In genomic region chr3:195548046-195548445, GRCh38 we compare ENCODE assay signal across 17 cellular contexts. TPM values are rescaled to one million over a fixed set of nuclear protein-coding genes. Genes with fewer than 3 reads are reported as not detected.
A peak's percentile ranks its signal among the peaks of the same experiment; 100 is the strongest.
DNase-seq lines count a peak whose midpoint lies in the region; ATAC-seq and TF ChIP-seq lines count a peak whose summit lies in the region.
"Had no signal": no experiment of that assay in that cellular context is flagged by ENCODE, and none has a peak within 500 bp of the region (broad histone marks: within the 10 kb centered on the region; RNA-seq: fewer than 3 reads in every experiment).

No MANE protein-coding gene starts in this region.

- no peak overlapping the region for H3K23ac ChIP-seq in H9 (ENCODE audit: insufficient read length, low read depth, low read length)

- no peak overlapping the region for H4K8ac ChIP-seq in H9 (replicated peaks; ENCODE audit: insufficient read length, low read depth, low read length)

- intact Hi-C loops in activated CD4-positive, alpha-beta T cell treated with anti-CD3 and anti-CD28 coated beads, Interleukin-2, amount 10 ng/mL, durations not matched to agents 24 days and 14 days (cut with micrococcal nuclease): loop anchor here (10.0 kb wide), 1 partner anchor 1063 kb away; the partner anchor contains the start of gene ATP13A3
- intact Hi-C loops in activated T-helper 2 cell treated with anti-CD3 and anti-CD28 coated beads, Interferon-gamma antibody, Interleukin-2, Interleukin-4, amounts not matched to agents 10 μg/mL and 5 μg/mL and 100 μg/mL, durations not matched to agents 14 hours and 24 hours and 36 hours (cut with micrococcal nuclease): no loop called here
- intact Hi-C loops in mucosa of descending colon (cut with DNase I, micrococcal nuclease): no loop called here

- no peak overlapping the region for H3K27ac ChIP-seq in H9 (ENCODE audit: insufficient read length, low read depth, low read length)
- H3K27ac ChIP-seq: pancreas, stomach had no signal

- no peak overlapping the region for H3K56ac ChIP-seq in H9 (ENCODE audit: insufficient read length, low read depth, low read length)

- H3T11ph ChIP-seq in H9 (ENCODE audit: low read length): no peak overlapping the region

- H3K18ac ChIP-seq in H9 (ENCODE audit: insufficient read length, low read depth, low read length): no peak overlapping the region

- peaks cover 4% of the 10 kb centered on the region for H3K23me2 ChIP-seq in H9 (ENCODE audit: insufficient read length, low read depth, low read length, poor library complexity, severe bottlenecking)

- TF ChIP-seq CTCF in H9 (conservative IDR thresholded peaks at IDR 0.05): no peak
- TF ChIP-seq CTCF in nephron (IDR thresholded peaks at IDR 0.05; ENCODE audit: unreplicated experiment in 3 of 3): no peak
- TF ChIP-seq CTCF in mucosa of descending colon (IDR thresholded peaks at IDR 0.05): no peak

- H3K9me3 Mint-ChIP-seq in activated CD4-positive, alpha-beta T cell treated with anti-CD3 and anti-CD28 coated beads, Interleukin-2, amount 10 ng/mL, durations not matched to agents 24 days and 14 days: no peaks in the 10 kb centered on the region
- no peaks in the 10 kb centered on the region for H3K9me3 Mint-ChIP-seq in H9
- H3K9me3 Mint-ChIP-seq in activated T-helper 2 cell treated with anti-CD3 and anti-CD28 coated beads, Interferon-gamma antibody, Interleukin-2, Interleukin-4, amounts not matched to agents 10 μg/mL and 5 μg/mL and 100 μg/mL, durations not matched to agents 14 hours and 24 hours and 36 hours: no peaks in the 10 kb centered on the region
- H3K9me3 Mint-ChIP-seq in nephron: no peaks in the 10 kb centered on the region

- peak overlapping the region; percentile 52 for H3K4me3 Mint-ChIP-seq in activated CD4-positive, alpha-beta T cell treated with anti-CD3 and anti-CD28 coated beads, Interleukin-2, amount 10 ng/mL, durations not matched to agents 24 days and 14 days
- H3K4me3 Mint-ChIP-seq in H9: peak overlapping the region; percentile 7 to 21; a peak in 3 of 5 replicates
- H3K4me3 Mint-ChIP-seq in activated T-helper 2 cell treated with anti-CD3 and anti-CD28 coated beads, Interferon-gamma antibody, Interleukin-2, Interleukin-4, amounts not matched to agents 10 μg/mL and 5 μg/mL and 100 μg/mL, durations not matched to agents 14 hours and 24 hours and 36 hours (ENCODE audit: low read depth): no peak overlapping the region
- peak overlapping the region in 2 of 3 experiments; percentile 15 to 49 for H3K4me3 Mint-ChIP-seq in nephron

- peaks cover 6% of the 10 kb centered on the region; the same call in 1 of the 2 replicates for H3K4me1 ChIP-seq in H9 (ENCODE audit: insufficient read depth, low read length)
- H3K4me1 ChIP-seq in mucosa of descending colon (ENCODE audit: low read depth): peaks cover 32% of the 10 kb centered on the region

- H2BK20ac ChIP-seq in H9 (ENCODE audit: low read depth, low read length, poor library complexity, severe bottlenecking): no peak overlapping the region

- H3K27me3 ChIP-seq in H9 (ENCODE audit: insufficient read depth, low read length): no peaks in the 10 kb centered on the region; the same call in 1 of the 2 replicates
- H3K27me3 ChIP-seq: gastroesophageal sphincter, pancreas, stomach had no signal

- no peak overlapping the region for H4K5ac ChIP-seq in H9 (ENCODE audit: insufficient read length, low read depth, low read length)

- H3K27ac Mint-ChIP-seq in activated CD4-positive, alpha-beta T cell treated with anti-CD3 and anti-CD28 coated beads, Interleukin-2, amount 10 ng/mL, durations not matched to agents 24 days and 14 days: peak overlapping the region; percentile 56
- 0 out of 7 replicates have a peak overlapping the region, but pooled peaks of 1 of the 3 experiments have one; percentile 20 for H3K27ac Mint-ChIP-seq in H9
- H3K27ac Mint-ChIP-seq in activated T-helper 2 cell treated with anti-CD3 and anti-CD28 coated beads, Interferon-gamma antibody, Interleukin-2, Interleukin-4, amounts not matched to agents 10 μg/mL and 5 μg/mL and 100 μg/mL, durations not matched to agents 14 hours and 24 hours and 36 hours: peak overlapping the region; percentile 26
- H3K27ac Mint-ChIP-seq in nephron: peak overlapping the region; percentile 10 to 36 (median 19)

- H3K36me3 Mint-ChIP-seq in activated CD4-positive, alpha-beta T cell treated with anti-CD3 and anti-CD28 coated beads, Interleukin-2, amount 10 ng/mL, durations not matched to agents 24 days and 14 days (ENCODE audit: low read depth): no peaks in the 10 kb centered on the region
- H3K36me3 Mint-ChIP-seq in H9 (ENCODE audit: insufficient read depth in 1 of 3, low read depth in 3 of 3): peaks cover 0 to 2% (median 0%) of the 10 kb centered on the region in 3 experiments; a peak in 1 of 7 replicates
- no peaks in the 10 kb centered on the region for H3K36me3 Mint-ChIP-seq in activated T-helper 2 cell treated with anti-CD3 and anti-CD28 coated beads, Interferon-gamma antibody, Interleukin-2, Interleukin-4, amounts not matched to agents 10 μg/mL and 5 μg/mL and 100 μg/mL, durations not matched to agents 14 hours and 24 hours and 36 hours (ENCODE audit: low read depth)
- H3K36me3 Mint-ChIP-seq in nephron (ENCODE audit: low read depth): no peaks in the 10 kb centered on the region

- H3K14ac ChIP-seq in H9 (ENCODE audit: insufficient read depth, low read length): no peak overlapping the region

- peaks cover 74% of the 10 kb centered on the region for H3K4me1 Mint-ChIP-seq in activated CD4-positive, alpha-beta T cell treated with anti-CD3 and anti-CD28 coated beads, Interleukin-2, amount 10 ng/mL, durations not matched to agents 24 days and 14 days
- peaks cover 29 to 47% of the 10 kb centered on the region in 2 experiments for H3K4me1 Mint-ChIP-seq in H9
- peaks cover 74% of the 10 kb centered on the region for H3K4me1 Mint-ChIP-seq in activated T-helper 2 cell treated with anti-CD3 and anti-CD28 coated beads, Interferon-gamma antibody, Interleukin-2, Interleukin-4, amounts not matched to agents 10 μg/mL and 5 μg/mL and 100 μg/mL, durations not matched to agents 14 hours and 24 hours and 36 hours (ENCODE audit: low read depth)
- H3K4me1 Mint-ChIP-seq in nephron: peaks cover 66% of the 10 kb centered on the region

- no peak overlapping the region for H2BK12ac ChIP-seq in H9 (ENCODE audit: insufficient read length, low read depth, low read length)

- H4K20me1 ChIP-seq in H9 (ENCODE audit: control insufficient read depth, insufficient read depth, insufficient read length): no peaks in the 10 kb centered on the region

- no peak overlapping the region for H2AFZ ChIP-seq in H9 (ENCODE audit: low read length)

- no peaks in the 10 kb centered on the region for H3K27me3 Mint-ChIP-seq in activated CD4-positive, alpha-beta T cell treated with anti-CD3 and anti-CD28 coated beads, Interleukin-2, amount 10 ng/mL, durations not matched to agents 24 days and 14 days
- H3K27me3 Mint-ChIP-seq in H9 (ENCODE audit: low read depth) (peaks cover 35% of the 10 kb centered on the region), nephron (ENCODE audit: low read depth) (peaks cover 4% of the 10 kb centered on the region)
- no peaks in the 10 kb centered on the region for H3K27me3 Mint-ChIP-seq in activated T-helper 2 cell treated with anti-CD3 and anti-CD28 coated beads, Interferon-gamma antibody, Interleukin-2, Interleukin-4, amounts not matched to agents 10 μg/mL and 5 μg/mL and 100 μg/mL, durations not matched to agents 14 hours and 24 hours and 36 hours (ENCODE audit: low read depth)

- H3K4ac ChIP-seq in H9 (ENCODE audit: low read depth, low read length): no peak overlapping the region

- no peak overlapping the region for H4K91ac ChIP-seq in H9 (ENCODE audit: insufficient read length, low read depth, low read length)

- H3K9ac ChIP-seq in H9 (ENCODE audit: extremely low read depth, insufficient read length, low read length): no peak overlapping the region

- no peak overlapping the region for H2BK5ac ChIP-seq in H9 (ENCODE audit: insufficient read length, low read length)

- no peaks in the 10 kb centered on the region for H3K36me3 ChIP-seq in mucosa of descending colon (ENCODE audit: low read depth)
- H3K36me3 ChIP-seq: gastroesophageal sphincter, pancreas, stomach had no signal

- DNase-seq in activated CD4-positive, alpha-beta T cell treated with anti-CD3 and anti-CD28 coated beads, Interleukin-2, amount 10 ng/mL, durations not matched to agents 24 days and 14 days: no peak
- no peak for DNase-seq in activated CD4-positive, alpha-beta T cell treated with anti-CD3 and anti-CD28 coated beads, Interleukin-2, amount 50 U/mL, for 1 hour
- DNase-seq in H9 (no peak), mucosa of descending colon (no peak), NOMO-1 (lab: John Stamatoyannopoulos, UW; ENCODE audit: unreplicated experiment in 2 of 2) (no peak)
- no peak for DNase-seq in activated T-helper 2 cell treated with anti-CD3 and anti-CD28 coated beads, Interferon-gamma antibody, Interleukin-2, Interleukin-4, amounts not matched to agents 10 μg/mL and 5 μg/mL and 100 μg/mL, durations not matched to agents 14 hours and 24 hours and 36 hours (ENCODE audit: low spot score)
- DNase-seq: activated naive CD4-positive, alpha-beta T cell treated with Interleukin-2 at 50 U/mL for 16 hours; DMS153; mesenchymal stem cell; NCI-H1105 treated with DMSO at 0.1 percent for 48 hours; NCI-H524 treated with DMSO at 0.1 percent for 48 hours; pancreas; stomach had no signal

- no peaks in the 10 kb centered on the region for H3K79me1 ChIP-seq in H9 (ENCODE audit: insufficient read depth, low read depth, low read length, poor library complexity, severe bottlenecking)

- no CpG with 5 or more reads among the region's 8 CpGs for WGBS in H9 (ENCODE audit: extremely low coverage, insufficient read length, low lambda C conversion rate)

- no peak for ATAC-seq in mucosa of descending colon
- no peak for ATAC-seq in HG03196 (IDR thresholded peaks at IDR 0.05; ENCODE audit: unreplicated experiment)
- ATAC-seq: gastroesophageal sphincter, Panc1, pancreas had no signal

- no peak overlapping the region for H2AK5ac ChIP-seq in H9 (ENCODE audit: insufficient read length, low read length)

- H3K9me3 ChIP-seq in H9 (ENCODE audit: control insufficient read depth, low read depth, low read length) (no peaks in the 10 kb centered on the region), mucosa of descending colon (no peaks in the 10 kb centered on the region)
- H3K9me3 ChIP-seq: gastroesophageal sphincter, pancreas, stomach had no signal

- no peaks in the 10 kb centered on the region for H3K79me2 ChIP-seq in H9 (ENCODE audit: insufficient read depth, low read length)

- no peak overlapping the region for H2BK120ac ChIP-seq in H9 (ENCODE audit: low read depth, low read length, poor library complexity, severe bottlenecking)

- no peak overlapping the region for H2BK15ac ChIP-seq in H9 (ENCODE audit: low read depth, low read length)

- H3K4me3 ChIP-seq in mucosa of descending colon: no peak overlapping the region
- H3K4me3 ChIP-seq: gastroesophageal sphincter, pancreas, stomach had no signal

- H3K4me2 ChIP-seq in H9 (ENCODE audit: insufficient read depth, insufficient read length, low read length): peak overlapping the region; percentile 34

RNA-seq across cellular contexts. Expression of gene PPP1R2, which starts 4.9 kb away (rescaled TPM):
- 75.2 and 78.2 TPM in 2 replicates for total RNA-seq in activated CD4-positive, alpha-beta T cell treated with anti-CD3 and anti-CD28 coated beads, Interleukin-2, amount 10 ng/mL, durations not matched to agents 24 days and 14 days
- total RNA-seq in H9 (2021): 38.3 and 38.8 TPM in 2 replicates
- total RNA-seq in activated T-helper 2 cell treated with anti-CD3 and anti-CD28 coated beads, Interferon-gamma antibody, Interleukin-2, Interleukin-4, amounts not matched to agents 10 μg/mL and 5 μg/mL and 100 μg/mL, durations not matched to agents 14 hours and 24 hours and 36 hours: 74.2 and 75.0 TPM in 2 replicates
- total RNA-seq in mucosa of descending colon: 10 to 100 TPM; 42.6 to 60.0 (median 46.2) TPM

RNA-seq across cellular contexts. Expression of gene APOD, which starts 35.7 kb away (rescaled TPM):
- 1.8 and 2.6 TPM in 2 replicates for total RNA-seq in activated CD4-positive, alpha-beta T cell treated with anti-CD3 and anti-CD28 coated beads, Interleukin-2, amount 10 ng/mL, durations not matched to agents 24 days and 14 days
- total RNA-seq in H9 (2021) (not detected in 2 replicates), mucosa of descending colon (10 to 100 TPM in 2 of 3 donors, 1 to 10 TPM in 1; 8.7 to 73.6 (median 10.7) TPM)
- total RNA-seq in activated T-helper 2 cell treated with anti-CD3 and anti-CD28 coated beads, Interferon-gamma antibody, Interleukin-2, Interleukin-4, amounts not matched to agents 10 μg/mL and 5 μg/mL and 100 μg/mL, durations not matched to agents 14 hours and 24 hours and 36 hours: 0.87 and 1.3 TPM in 2 replicates
